9 cellular contexts compared by ENCODE assay signal in the genomic region with DNA sequence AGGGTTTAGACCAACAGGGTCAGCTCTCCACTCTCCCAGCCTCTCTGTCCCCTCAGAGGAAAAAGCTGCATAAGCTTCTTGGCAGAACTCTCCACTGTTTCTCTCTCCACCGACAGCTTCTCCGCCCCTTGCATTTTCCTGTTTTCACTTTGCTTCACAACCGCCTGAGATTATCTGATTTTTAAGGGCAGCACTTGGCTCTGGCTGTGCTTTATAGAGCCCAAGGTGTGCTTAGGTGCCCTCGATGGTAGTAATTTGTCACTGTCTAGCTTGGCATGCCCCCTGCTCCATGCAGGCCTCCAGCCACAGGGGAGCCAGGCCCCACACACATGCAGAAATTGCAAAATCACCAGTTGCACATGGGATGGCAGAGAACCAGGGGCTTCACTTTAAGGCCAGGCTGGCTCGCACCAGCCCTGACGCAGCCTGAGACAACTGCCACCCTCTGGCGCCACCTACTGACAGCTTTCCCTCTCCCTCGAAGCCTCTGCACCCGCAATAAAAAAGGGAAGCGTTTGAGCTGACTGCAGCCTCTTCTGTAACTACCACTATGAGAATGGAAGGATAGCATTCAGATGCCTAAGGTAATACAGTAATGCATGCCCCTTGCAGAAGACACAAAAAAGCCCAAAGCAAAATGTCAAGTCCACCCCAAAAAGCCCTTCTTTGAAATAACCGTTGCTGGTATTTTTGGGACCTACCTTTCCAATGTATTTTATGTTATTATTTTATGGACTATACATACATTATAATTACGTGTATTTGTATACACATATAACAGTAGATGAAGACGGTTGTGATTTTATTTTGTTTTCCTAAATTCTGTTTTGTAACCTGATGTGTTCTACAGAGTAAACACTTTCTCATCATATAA. TPM values are rescaled to one million over a fixed set of nuclear protein-coding genes. Genes with fewer than 3 reads are reported as not detected.
A peak's percentile ranks its signal among the peaks of the same experiment; 100 is the strongest.
DNase-seq lines count a peak whose midpoint lies in the region; ATAC-seq and TF ChIP-seq lines count a peak whose summit lies in the region.
"Had no signal": no experiment of that assay in that cellular context is flagged by ENCODE, and none has a peak within 500 bp of the region (broad histone marks: within the 10 kb centered on the region; RNA-seq: fewer than 3 reads in every experiment).

No MANE protein-coding gene starts in this region.

- no peak overlapping the region for H3K27ac Mint-ChIP-seq in Caco-2 (ENCODE audit: unreplicated experiment)
- H3K27ac Mint-ChIP-seq in activated CD8-positive, alpha-beta memory T cell treated with anti-CD3 and anti-CD28 coated beads, Interleukin-2, amount 10 ng/mL, durations not matched to agents 7 days and 5 days, result no peak overlapping the region
- H3K27ac Mint-ChIP-seq in naive B cell, result peak overlapping the region in 1 of 6 donors; percentile 63
- H3K27ac Mint-ChIP-seq in stimulated activated effector memory CD8-positive, alpha-beta T cell treated with anti-CD3 and anti-CD28 coated beads, Interleukin-12 subunit alpha, Interleukin-12 subunit beta, amount 100 ng/mL, for 72 hours, result no peak overlapping the region

- H3K27me3 ChIP-seq in Caco-2 (replicated peaks; ENCODE audit: control insufficient read depth, insufficient read depth, low read length), result no peaks in the 10 kb centered on the region

- peak; percentile 89 for ATAC-seq in activated CD8-positive, alpha-beta memory T cell treated with anti-CD3 and anti-CD28 coated beads, Interleukin-2, amount 10 ng/mL, durations not matched to agents 7 days and 5 days
- peak; percentile 52 to 59 for ATAC-seq in naive B cell (ENCODE audit: low read depth in 2 of 2)
- ATAC-seq in stimulated activated effector memory CD8-positive, alpha-beta T cell treated with anti-CD3 and anti-CD28 coated beads, Interleukin-12 subunit alpha, Interleukin-12 subunit beta, amount 100 ng/mL, for 72 hours, result peak; percentile 82

- intact Hi-C loops in Caco-2 (cut with micrococcal nuclease; ENCODE audit: unreplicated experiment), result loop anchor here (1.0 to 5.0 kb wide), 3 partner anchors 85 to 347 kb away; no protein-coding TSS in a partner anchor

- CTCF ChIA-PET in Caco-2 (lab: Charles Lee), result interaction anchor here (0.6 to 1.1 kb wide), 2 partner anchors 8 to 177 kb away, joined by 3 to 5 read pairs; no protein-coding TSS in a partner anchor
- CTCF ChIA-PET in activated CD8-positive, alpha-beta memory T cell treated with anti-CD3 and anti-CD28 coated beads, Interleukin-2, amount 10 ng/mL, durations not matched to agents 7 days and 5 days (lab: Charles Lee), result interaction anchor here (0.6 to 2.1 kb wide), 17 partner anchors 8 to 1010 kb away, joined by 3 to 5 read pairs (median 3); no protein-coding TSS in a partner anchor

- H3K4me1 Mint-ChIP-seq in Caco-2 (ENCODE audit: low read depth, unreplicated experiment), result no peaks in the 10 kb centered on the region
- H3K4me1 Mint-ChIP-seq in activated CD8-positive, alpha-beta memory T cell treated with anti-CD3 and anti-CD28 coated beads, Interleukin-2, amount 10 ng/mL, durations not matched to agents 7 days and 5 days, result peaks cover 5% of the 10 kb centered on the region
- H3K4me1 Mint-ChIP-seq in naive B cell, result peaks cover 6 to 18% (median 13%) of the 10 kb centered on the region in 3 donors
- H3K4me1 Mint-ChIP-seq in stimulated activated effector memory CD8-positive, alpha-beta T cell treated with anti-CD3 and anti-CD28 coated beads, Interleukin-12 subunit alpha, Interleukin-12 subunit beta, amount 100 ng/mL, for 72 hours, result peaks cover 11% of the 10 kb centered on the region

- no peaks in the 10 kb centered on the region for H3K36me3 Mint-ChIP-seq in Caco-2 (ENCODE audit: insufficient read depth, unreplicated experiment)
- H3K36me3 Mint-ChIP-seq in activated CD8-positive, alpha-beta memory T cell treated with anti-CD3 and anti-CD28 coated beads, Interleukin-2, amount 10 ng/mL, durations not matched to agents 7 days and 5 days, result no peaks in the 10 kb centered on the region
- no peaks in the 10 kb centered on the region for H3K36me3 Mint-ChIP-seq in naive B cell
- H3K36me3 Mint-ChIP-seq in stimulated activated effector memory CD8-positive, alpha-beta T cell treated with anti-CD3 and anti-CD28 coated beads, Interleukin-12 subunit alpha, Interleukin-12 subunit beta, amount 100 ng/mL, for 72 hours, result no peaks in the 10 kb centered on the region

- POLR2A ChIA-PET in Caco-2 (lab: Charles Lee), result no interaction called here

- H3K9me3 Mint-ChIP-seq in Caco-2 (ENCODE audit: unreplicated experiment), result no peaks in the 10 kb centered on the region
- H3K9me3 Mint-ChIP-seq in activated CD8-positive, alpha-beta memory T cell treated with anti-CD3 and anti-CD28 coated beads, Interleukin-2, amount 10 ng/mL, durations not matched to agents 7 days and 5 days (ENCODE audit: low read depth), result no peaks in the 10 kb centered on the region
- H3K9me3 Mint-ChIP-seq in naive B cell, result peaks cover 0 to 16% (median 8%) of the 10 kb centered on the region in 7 donors
- no peaks in the 10 kb centered on the region for H3K9me3 Mint-ChIP-seq in stimulated activated effector memory CD8-positive, alpha-beta T cell treated with anti-CD3 and anti-CD28 coated beads, Interleukin-12 subunit alpha, Interleukin-12 subunit beta, amount 100 ng/mL, for 72 hours

- H3K27me3 Mint-ChIP-seq in Caco-2 (ENCODE audit: insufficient read depth, unreplicated experiment) (peaks cover 4% of the 10 kb centered on the region), naive B cell (peaks cover 26 to 42% (median 34%) of the 10 kb centered on the region in 3 donors)
- H3K27me3 Mint-ChIP-seq in activated CD8-positive, alpha-beta memory T cell treated with anti-CD3 and anti-CD28 coated beads, Interleukin-2, amount 10 ng/mL, durations not matched to agents 7 days and 5 days, result peaks cover 10% of the 10 kb centered on the region

- no peaks in the 10 kb centered on the region for H3K9me3 ChIP-seq in Caco-2

- H3K4me3 Mint-ChIP-seq in Caco-2 (ENCODE audit: unreplicated experiment) (no peak overlapping the region), naive B cell (no peak overlapping the region)
- H3K4me3 Mint-ChIP-seq in activated CD8-positive, alpha-beta memory T cell treated with anti-CD3 and anti-CD28 coated beads, Interleukin-2, amount 10 ng/mL, durations not matched to agents 7 days and 5 days, result no peak overlapping the region
- H3K4me3 Mint-ChIP-seq in stimulated activated effector memory CD8-positive, alpha-beta T cell treated with anti-CD3 and anti-CD28 coated beads, Interleukin-12 subunit alpha, Interleukin-12 subunit beta, amount 100 ng/mL, for 72 hours, result no peak overlapping the region

- no peak overlapping the region for H3K4me3 ChIP-seq in Caco-2 (ENCODE audit: low read depth, low read length)

- no peaks in the 10 kb centered on the region for H3K4me1 ChIP-seq in Caco-2

- TF ChIP-seq CTCF in Caco-2 (IDR thresholded peaks at IDR 0.05; ENCODE audit: insufficient read depth in 1 of 2, low read depth in 1 of 2, low read length in 1 of 2, severe bottlenecking in 1 of 2, unreplicated experiment in 1 of 2) (peak; percentile 86 to 89), GM20000 (IDR thresholded peaks at IDR 0.05; ENCODE audit: extremely low read depth, missing control alignments) (peak; percentile 78)

- BruUV-seq in Caco-2 (replicated peaks; lab: Mats Ljungman, UMichigan), result no TSS peak

- DNase-seq in Caco-2 (peak; percentile 75 to 84), GM20000 (ENCODE audit: low spot score) (peak; percentile 75), HPDE6-E6E7 (ENCODE audit: extremely low spot score) (peak; percentile 31), NOMO-1 (lab: John Stamatoyannopoulos, UW; ENCODE audit: unreplicated experiment in 2 of 2) (peak; percentile 69 to 80), epidermal melanocyte (ENCODE audit: insufficient read length, low spot score) (peak; percentile 76), naive B cell (peak; percentile 12)
- DNase-seq in activated CD8-positive, alpha-beta memory T cell treated with anti-CD3 and anti-CD28 coated beads, Interleukin-2, amount 10 ng/mL, durations not matched to agents 7 days and 5 days, result peak; percentile 78
- peak; percentile 64 to 86 for DNase-seq in stimulated activated effector memory CD8-positive, alpha-beta T cell treated with anti-CD3 and anti-CD28 coated beads, Interleukin-12 subunit alpha, Interleukin-12 subunit beta, amount 100 ng/mL, for 72 hours (ENCODE audit: low spot score in 2 of 2)

- no peaks in the 10 kb centered on the region for H3K36me3 ChIP-seq in Caco-2 (ENCODE audit: control insufficient read depth, insufficient read depth, low read length)

RNA-seq across cellular contexts. Expression of a gene that starts 32.0 kb away (rescaled TPM):
- total RNA-seq in Caco-2 (2022), result not detected in 2 replicates
- not detected for total RNA-seq in activated CD8-positive, alpha-beta memory T cell treated with anti-CD3 and anti-CD28 coated beads, Interleukin-2, amount 10 ng/mL, durations not matched to agents 7 days and 5 days
- under 1 TPM in 1 of 6 donors, not detected in 5; 0.04 TPM for polyA plus RNA-seq in naive B cell (ENCODE audit: low read depth in 6 of 6)
- total RNA-seq: activated CD8-positive, alpha-beta memory T cell treated with anti-CD3 and anti-CD28 coated beads for 36 hours had no signal

Comparison
In these comparisons a context has a peak if more than half of its experiments do, and no peak if none do; other contexts are left out.
1. DNase-seq: peak in every context shown above with its lines; median percentile 80 in Caco-2; 78 in activated CD8-positive, alpha-beta memory T cell treated with anti-CD3 and anti-CD28 coated beads, Interleukin-2, amount 10 ng/mL, durations not matched to agents 7 days and 5 days; 76 in epidermal melanocyte; 75 in GM20000; 75 in stimulated activated effector memory CD8-positive, alpha-beta T cell treated with anti-CD3 and anti-CD28 coated beads, Interleukin-12 subunit alpha, Interleukin-12 subunit beta, amount 100 ng/mL, for 72 hours; 74 in NOMO-1; 31 in HPDE6-E6E7; 12 in naive B cell.